ENCODE assay signal across 6 cellular contexts in the genomic region with DNA sequence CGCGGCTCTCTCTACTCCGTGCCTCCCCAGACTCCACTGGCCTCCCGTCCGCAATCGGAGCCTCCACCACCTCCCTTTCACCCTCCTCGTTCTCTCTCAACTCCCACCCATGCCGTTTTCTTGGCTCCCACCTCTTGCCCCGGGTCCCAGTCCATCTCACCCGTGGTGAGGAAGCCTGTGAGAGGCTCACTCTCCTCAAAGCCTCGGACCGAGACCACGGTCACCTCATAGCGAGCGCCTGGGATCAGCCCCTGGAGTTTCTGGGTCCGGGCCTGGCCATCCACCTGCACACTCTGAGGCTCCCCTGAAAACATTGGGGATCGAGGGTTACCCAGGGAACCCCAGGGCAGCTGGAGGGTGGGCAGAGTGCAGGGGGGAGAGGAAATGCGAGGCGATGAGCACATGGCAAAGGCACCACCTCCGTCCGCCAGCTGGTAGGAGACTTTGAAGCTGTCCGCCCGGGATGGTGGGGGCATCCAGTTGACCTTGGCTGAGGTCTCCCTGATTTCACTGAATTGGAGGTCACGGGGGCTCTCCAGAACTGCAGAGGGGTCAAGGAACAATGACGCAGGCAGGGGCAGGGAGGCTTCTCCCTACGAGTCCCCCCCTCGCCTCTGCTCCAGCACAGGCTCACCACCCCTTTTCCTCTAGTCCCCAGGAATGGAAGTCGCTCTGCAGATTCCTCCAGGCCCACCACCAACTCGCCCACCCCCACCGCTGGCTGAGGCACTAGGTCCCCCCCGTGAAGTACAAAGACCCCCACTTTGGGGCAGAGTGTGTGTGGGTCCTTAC. TPM values are rescaled to one million over a fixed set of nuclear protein-coding genes. Genes with fewer than 3 reads are reported as not detected.
DNase-seq lines count a peak whose midpoint lies in the region; ATAC-seq, FAIRE-seq and TF ChIP-seq lines count a peak whose summit lies in the region.
"Not testable (repeated sequence)": the region's sequence is repeated elsewhere in the genome, so short reads cannot be mapped to it uniquely, and the experiment has no call there.
"Had no signal": no experiment of that assay in that cellular context is flagged by ENCODE, and none has a peak within 500 bp of the region (broad histone marks: within the 10 kb centered on the region; RNA-seq: fewer than 3 reads in every experiment).

No MANE protein-coding gene starts in this region.

- not testable (repeated sequence) for H3K9me3 ChIP-seq in adrenal gland (replicated peaks in 1 of 3); right cardiac atrium (ENCODE audit: control insufficient read depth, low read length); HepG2 (ENCODE audit: low read length); ovary

- H3K79me2 ChIP-seq in HepG2 (ENCODE audit: insufficient read depth, low read length) = not testable (repeated sequence)

- peak; percentile 59 to 82 (median 78) for DNase-seq in adrenal gland
- DNase-seq in Right ventricle myocardium inferior (ENCODE audit: missing footprints) = peak; percentile 61
- peak; percentile 15 to 52 (median 36) for DNase-seq in right cardiac atrium
- not testable (repeated sequence) for DNase-seq in HepG2 (ENCODE audit: low spot score)
- peak in 4 of 5 donors; percentile 11 to 39 (median 28) for DNase-seq in ovary

- H3K4me1 ChIP-seq in adrenal gland (replicated peaks in 1 of 2) = peaks cover 24 to 28% of the 10 kb centered on the region in 2 donors
- H3K4me1 ChIP-seq in right cardiac atrium (ENCODE audit: control insufficient read depth, insufficient read depth, low read length) = not testable (repeated sequence)
- peaks cover 50% of the 10 kb centered on the region for H3K4me1 ChIP-seq in HepG2 (ENCODE audit: insufficient read depth, low read length)
- peaks cover 10% of the 10 kb centered on the region for H3K4me1 ChIP-seq in ovary (ENCODE audit: insufficient read depth)

- TF ChIP-seq POLR2A in adrenal gland (IDR thresholded peaks at IDR 0.05) = peak; percentile 32 to 43
- not testable (repeated sequence) for TF ChIP-seq POLR2A in HepG2 (IDR thresholded peaks at IDR 0.05; ENCODE audit: insufficient read depth in 1 of 2, low read depth in 2 of 2, low read length in 2 of 2); ovary (IDR thresholded peaks at IDR 0.05)

- not testable (repeated sequence) for H3K9ac ChIP-seq in HepG2 (ENCODE audit: insufficient read depth, low read depth, low read length)

- intact Hi-C loops in adrenal gland (cut with DNase I); Right ventricle myocardium inferior (cut with DNase I); HepG2 (cut with micrococcal nuclease; ENCODE audit: unreplicated experiment); ovary (cut with DNase I): not testable (repeated sequence)
- intact Hi-C loops in right cardiac atrium (cut with DNase I) = loop anchor here in 1 of 4 donors (10.0 kb wide), 1 partner anchor 51 kb away; no protein-coding TSS in a partner anchor

- not testable (repeated sequence) for BruUV-seq in HepG2 (replicated peaks; lab: Mats Ljungman, UMichigan)

- peak; percentile 46 for FAIRE-seq in HepG2 (lab: Jason Lieb, UNC)

- H3K27ac ChIP-seq in adrenal gland = peak overlapping the region in 3 of 5 donors; percentile 26 to 78 (median 48)
- not testable (repeated sequence) for H3K27ac ChIP-seq in right cardiac atrium (ENCODE audit: low read length); HepG2 (ENCODE audit: extremely low read length, insufficient read depth, low read length); ovary

- TF ChIP-seq CTCF in adrenal gland (IDR thresholded peaks at IDR 0.05); HepG2 (CRISPR knock-in tag; IDR thresholded peaks at IDR 0.05); ovary (IDR thresholded peaks at IDR 0.05): not testable (repeated sequence)

- H3K4me3 ChIP-seq in adrenal gland; right cardiac atrium (ENCODE audit: low read length); HepG2 (replicated peaks in 1 of 3; ENCODE audit: insufficient read depth in 1 of 3, low read depth in 2 of 3, low read length in 3 of 3); ovary: not testable (repeated sequence)

- H4K20me1 ChIP-seq in HepG2 (ENCODE audit: insufficient read depth, low read length) = not testable (repeated sequence)

- POLR2A ChIA-PET in HepG2 (lab: Yijun Ruan, JAX) = not testable (repeated sequence)

- H2AFZ ChIP-seq in HepG2 (ENCODE audit: low read length) = not testable (repeated sequence)

- CTCF ChIA-PET in HepG2 (lab: Yijun Ruan, JAX; ENCODE audit: low intra/inter-chr PET ratio, low total read pairs) = not testable (repeated sequence)

- not testable (repeated sequence) for H3K36me3 ChIP-seq in adrenal gland (replicated peaks in 1 of 2); HepG2 (replicated peaks in 1 of 2; ENCODE audit: control insufficient read depth in 1 of 2, insufficient read depth in 2 of 2, low read length in 2 of 2); ovary

- in situ Hi-C loops in HepG2 (cut with HindIII; ENCODE audit: extremely low pct_ligation_motif_present, low pct_unique_long_range_greater_than_20kb) = not testable (repeated sequence)

- not testable (repeated sequence) for H3K27me3 ChIP-seq in adrenal gland; right cardiac atrium (ENCODE audit: control insufficient read depth, insufficient read depth); HepG2 (ENCODE audit: control insufficient read depth in 1 of 2, insufficient read depth in 2 of 2, low read length in 2 of 2); ovary

- not testable (repeated sequence) for H3K4me2 ChIP-seq in HepG2 (ENCODE audit: low read depth, low read length)

- 37 to 79% (median 41%) methylated on average over 10 to 18 of the region's 31 CpGs for WGBS in adrenal gland, 4 donors
- WGBS in right cardiac atrium = 88% methylated on average over 17 of the region's 31 CpGs
- WGBS in HepG2 (ENCODE audit: low lambda C conversion rate) = 51% methylated on average over 14 of the region's 31 CpGs
- WGBS in ovary, 3 donors = 75 to 86% (median 85%) methylated on average over 16 to 19 of the region's 31 CpGs

- not testable (repeated sequence) for ATAC-seq in Right ventricle myocardium inferior, right cardiac atrium, HepG2

- not testable (repeated sequence) for TF ChIP-seq RAD21 in HepG2 (CRISPR knock-in tag; IDR thresholded peaks at IDR 0.05)

- TF ChIP-seq EP300 in HepG2 (IDR thresholded peaks at IDR 0.05; ENCODE audit: low read depth in 2 of 2, low read length in 2 of 2); HepG2 (CRISPR knock-in tag; IDR thresholded peaks at IDR 0.05; ENCODE audit: borderline replicate concordance); ovary (IDR thresholded peaks at IDR 0.05): not testable (repeated sequence)

RNA-seq across cellular contexts. Expression of gene CYP21A2, which starts 5.6 kb away (rescaled TPM):
- total RNA-seq in adrenal gland (1,000 to 10,000 TPM in 7 of 8 donors, 100 to 1,000 TPM in 1; 780 to 6,352 (median 2,523) TPM), Right ventricle myocardium inferior (0.30 TPM), right cardiac atrium (1 to 10 TPM in 1 of 4 donors, under 1 TPM in 2, not detected in 1; 0.47 to 3.2 (median 0.51) TPM), HepG2 (2016; rRNA removed; fragmentation: Illumina TruSeq; extraction: Trizol) (0.29 and 1.5 TPM in 2 replicates), ovary (10 to 100 TPM in 1 of 7 donors, 1 to 10 TPM in 6; 2.4 to 21.7 (median 8.8) TPM)
- polyA plus RNA-seq in adrenal gland (1,000 to 10,000 TPM in 2 of 3 donors, 100 to 1,000 TPM in 1; 528 to 4,039 (median 2,532) TPM), right cardiac atrium (0.48 TPM), HepG2 (2011; rRNA removed) (6.3 and 8.6 TPM in 2 replicates), ovary (1 to 10 TPM; 1.9 to 4.8 TPM)
- total RNA-seq in HepG2 (2016; cell fraction: cytosol; rRNA removed; fragmentation: Illumina TruSeq; extraction: Trizol; ENCODE audit: low read depth) = 0.20 and 0.53 TPM in 2 replicates
- 0.24 and 1.5 TPM in 2 replicates for total RNA-seq in HepG2 (2016; cell fraction: insoluble cytoplasmic fraction; rRNA removed; fragmentation: Illumina TruSeq; extraction: Trizol)
- total RNA-seq in HepG2 (2016; cell fraction: membrane; rRNA removed; fragmentation: Illumina TruSeq; extraction: Trizol) = 0.59 and 0.69 TPM in 2 replicates
- 4.2 and 4.6 TPM in 2 replicates for total RNA-seq in HepG2 (2016; cell fraction: nucleus; rRNA removed; fragmentation: Illumina TruSeq; extraction: Trizol)
- 2.4 and 3.0 TPM in 2 replicates for polyA plus RNA-seq in HepG2 (2011; cell fraction: cytosol; rRNA removed)
- 65.6 and 85.1 TPM in 2 replicates for polyA plus RNA-seq in HepG2 (2011; cell fraction: nucleus; rRNA removed)
- polyA plus RNA-seq in HepG2 (2012) = 3.3 and 9.9 TPM in 2 replicates
- polyA plus RNA-seq in HepG2 (2016; cell fraction: cytosol; fragmentation: Illumina TruSeq; extraction: Trizol; ENCODE audit: low read depth) = 0.85 and 0.89 TPM in 2 replicates
- 0.52 and 0.75 TPM in 2 replicates for polyA plus RNA-seq in HepG2 (2016; cell fraction: insoluble cytoplasmic fraction; fragmentation: Illumina TruSeq; extraction: Trizol; ENCODE audit: low read depth)
- polyA plus RNA-seq in HepG2 (2016; cell fraction: membrane; fragmentation: Illumina TruSeq; extraction: Trizol; ENCODE audit: low read depth) = 0.98 and 1.2 TPM in 2 replicates
- polyA plus RNA-seq in HepG2 (2016; cell fraction: nucleus; fragmentation: Illumina TruSeq; extraction: Trizol; ENCODE audit: insufficient read depth, low read depth) = 10.5 and 14.3 TPM in 2 replicates
- polyA minus RNA-seq in HepG2 (2011; rRNA and poly(A)+ RNA removed; ENCODE audit: low replicate concordance) = 0.23 and 9.5 TPM in 2 replicates
- polyA minus RNA-seq in HepG2 (2011; cell fraction: cytosol; rRNA and poly(A)+ RNA removed) = 1.7 and 1.8 TPM in 2 replicates
- polyA minus RNA-seq in HepG2 (2011; cell fraction: nucleus; rRNA and poly(A)+ RNA removed) = 27.4 and 31.8 TPM in 2 replicates
- total RNA-seq: Caco-2 had no signal

RNA-seq across cellular contexts. Expression of gene C4B, which starts 29.2 kb away (rescaled TPM):
- total RNA-seq in adrenal gland (1,000 to 10,000 TPM in 6 of 8 donors, 100 to 1,000 TPM in 2; 948 to 5,092 (median 1,465) TPM), Right ventricle myocardium inferior (81.6 TPM), right cardiac atrium (100 to 1,000 TPM in 3 of 4 donors, 10 to 100 TPM in 1; 86.0 to 163 (median 139) TPM), HepG2 (2016; rRNA removed; fragmentation: Illumina TruSeq; extraction: Trizol) (67.2 and 167 TPM in 2 replicates), ovary (1,000 to 10,000 TPM in 1 of 7 donors, 100 to 1,000 TPM in 6; 163 to 1,673 (median 271) TPM)
- polyA plus RNA-seq in adrenal gland (1,000 to 10,000 TPM in 1 of 3 donors, 100 to 1,000 TPM in 2; 236 to 1,852 (median 796) TPM), right cardiac atrium (41.2 TPM), HepG2 (2011; rRNA removed) (538 and 944 TPM in 2 replicates), ovary (100 to 1,000 TPM in 1 of 2 donors, 10 to 100 TPM in 1; 97.4 to 326 TPM)
- 15.2 and 17.8 TPM in 2 replicates for total RNA-seq in HepG2 (2016; cell fraction: cytosol; rRNA removed; fragmentation: Illumina TruSeq; extraction: Trizol; ENCODE audit: low read depth)
- total RNA-seq in HepG2 (2016; cell fraction: insoluble cytoplasmic fraction; rRNA removed; fragmentation: Illumina TruSeq; extraction: Trizol) = 44.6 and 177 TPM in 2 replicates
- total RNA-seq in HepG2 (2016; cell fraction: membrane; rRNA removed; fragmentation: Illumina TruSeq; extraction: Trizol) = 26.9 and 28.9 TPM in 2 replicates
- total RNA-seq in HepG2 (2016; cell fraction: nucleus; rRNA removed; fragmentation: Illumina TruSeq; extraction: Trizol) = 179 and 223 TPM in 2 replicates
- polyA plus RNA-seq in HepG2 (2011; cell fraction: cytosol; rRNA removed) = 514 and 816 TPM in 2 replicates
- polyA plus RNA-seq in HepG2 (2011; cell fraction: nucleus; rRNA removed) = 1,368 and 1,594 TPM in 2 replicates
- 355 and 757 TPM in 2 replicates for polyA plus RNA-seq in HepG2 (2012)
- polyA plus RNA-seq in HepG2 (2016; cell fraction: cytosol; fragmentation: Illumina TruSeq; extraction: Trizol; ENCODE audit: low read depth) = 18.7 and 20.5 TPM in 2 replicates
- polyA plus RNA-seq in HepG2 (2016; cell fraction: insoluble cytoplasmic fraction; fragmentation: Illumina TruSeq; extraction: Trizol; ENCODE audit: low read depth) = 84.4 and 122 TPM in 2 replicates
- 27.8 and 33.4 TPM in 2 replicates for polyA plus RNA-seq in HepG2 (2016; cell fraction: membrane; fragmentation: Illumina TruSeq; extraction: Trizol; ENCODE audit: low read depth)
- polyA plus RNA-seq in HepG2 (2016; cell fraction: nucleus; fragmentation: Illumina TruSeq; extraction: Trizol; ENCODE audit: insufficient read depth, low read depth) = 512 and 561 TPM in 2 replicates
- 2.7 and 435 TPM in 2 replicates for polyA minus RNA-seq in HepG2 (2011; rRNA and poly(A)+ RNA removed; ENCODE audit: low replicate concordance)
- polyA minus RNA-seq in HepG2 (2011; cell fraction: cytosol; rRNA and poly(A)+ RNA removed) = 166 and 248 TPM in 2 replicates
- polyA minus RNA-seq in HepG2 (2011; cell fraction: nucleus; rRNA and poly(A)+ RNA removed) = 281 and 393 TPM in 2 replicates

Comparison
In these comparisons a context has a peak if more than half of its experiments do, and no peak if none do; other contexts are left out.
1. RNA of gene CYP21A2, which starts 5.6 kb away (total RNA-seq): 780 to 6,352 TPM in adrenal gland; 2.4 to 21.7 TPM in ovary, 0.20 to 4.6 TPM in HepG2, 0.47 to 3.2 TPM in right cardiac atrium and 0.30 TPM in Right ventricle myocardium inferior (single experiment); every median in the first group is over 10 times any median in the second.